8 cellular contexts compared by ENCODE assay signal in the genomic region with DNA sequence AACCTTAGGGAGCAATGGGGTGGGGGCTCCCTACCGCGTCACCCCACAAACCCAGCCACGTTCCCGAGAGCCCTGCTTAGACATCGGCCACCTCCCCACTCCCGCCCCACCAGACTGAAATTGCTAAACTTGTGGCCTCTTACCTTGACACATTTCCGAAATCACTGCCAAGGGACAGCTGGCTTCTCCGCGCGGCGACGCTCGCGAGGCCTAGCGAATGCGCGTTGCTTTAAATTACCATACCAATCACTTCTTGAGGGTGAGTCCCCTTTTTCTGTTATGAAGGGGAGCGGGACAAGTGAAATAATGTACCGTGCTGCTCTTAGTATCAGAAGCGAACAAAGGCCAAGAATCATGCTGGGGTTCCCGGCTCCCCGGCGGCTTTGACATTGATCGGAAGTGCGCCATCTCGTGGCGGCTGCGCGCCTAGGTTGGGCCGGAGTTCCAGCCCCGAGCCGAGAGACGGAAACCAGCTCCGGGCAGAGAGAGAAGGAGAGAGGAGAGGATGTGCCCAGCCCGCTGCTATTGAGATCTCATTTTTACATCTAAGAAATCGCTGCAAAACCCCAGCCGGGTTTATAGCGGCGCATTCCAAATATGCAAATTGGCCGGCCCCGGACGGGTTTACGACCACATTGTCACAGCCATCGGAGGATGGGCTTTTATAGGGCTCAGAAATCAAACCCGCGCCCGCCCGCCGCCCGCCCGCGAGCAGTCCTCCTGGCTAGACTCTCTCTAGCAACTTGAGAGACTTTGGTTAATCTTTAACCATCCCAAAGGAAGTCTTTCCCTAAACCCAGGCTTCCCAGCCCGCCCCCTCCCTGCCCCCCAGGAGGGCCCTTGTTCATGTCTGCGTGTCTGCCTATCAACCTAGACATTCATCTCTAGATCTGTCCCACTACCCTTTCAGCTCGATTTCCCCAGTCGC. TPM values are rescaled to one million over a fixed set of nuclear protein-coding genes. Genes with fewer than 3 reads are reported as not detected.
A peak's percentile ranks its signal among the peaks of the same experiment; 100 is the strongest.
DNase-seq lines count a peak whose midpoint lies in the region; ATAC-seq, FAIRE-seq and TF ChIP-seq lines count a peak whose summit lies in the region.

No MANE protein-coding gene starts in this region.

- peak; percentile 85 to 94 for ATAC-seq in A549
- peak; percentile 80 for ATAC-seq in sciatic nerve
- no peak for ATAC-seq in GM19395 (IDR thresholded peaks at IDR 0.05; ENCODE audit: unreplicated experiment)
- ATAC-seq in GM21390 (IDR thresholded peaks at IDR 0.05; ENCODE audit: unreplicated experiment): no peak

- H3K36me3 ChIP-seq in left ventricle myocardium inferior: no peaks in the 10 kb centered on the region

- peak overlapping the region; percentile 96 for H3K4me2 ChIP-seq in A549

- TF ChIP-seq EP300 in A549 (IDR thresholded peaks at IDR 0.05): no peak

- CTCF ChIA-PET in A549 (lab: Yijun Ruan, JAX): interaction anchor here (0.6 to 3.4 kb wide), 43 partner anchors 9 to 1292 kb away, joined by 3 to 33 read pairs (median 4); partner anchors contain the start of genes HOXA13, HOXA3, HOXA5 and HOXA7

- intact Hi-C loops in left ventricle myocardium inferior (cut with micrococcal nuclease): no loop called here
- intact Hi-C loops in sciatic nerve (cut with DNase I): no loop called here

- peak overlapping the region; percentile 53 for H3K4me3 Mint-ChIP-seq in activated naive CD8-positive, alpha-beta T cell

- H3K27me3 Mint-ChIP-seq in activated naive CD8-positive, alpha-beta T cell: peaks cover 33% of the 10 kb centered on the region

- peak; percentile 31; the same call in 1 of the 2 replicates for TF ChIP-seq POLR2A in A549 (IDR thresholded peaks at IDR 0.05; ENCODE audit: low read length)

- POLR2A ChIA-PET in A549 (lab: Yijun Ruan, JAX): interaction anchor here (1.0 to 1.5 kb wide), 3 partner anchors 23 to 560 kb away, joined by 3 read pairs; partner anchors contain the start of genes HOXA7 and TAX1BP1

- 30% methylated on average over 53 of the region's 56 CpGs for WGBS in A549 (ENCODE audit: missing lambda C conversion rate)

- H3K9me3 ChIP-seq in A549 (no peaks in the 10 kb centered on the region), left ventricle myocardium inferior (replicated peaks) (no peaks in the 10 kb centered on the region)

- TF ChIP-seq RAD21 in A549 (conservative IDR thresholded peaks at IDR 0.05 in 1 of 2, IDR thresholded peaks at IDR 0.05 in 1 of 2): peak; percentile 10 to 36; a peak in 1 of 5 replicates

- H3K9me3 Mint-ChIP-seq in activated naive CD8-positive, alpha-beta T cell (ENCODE audit: low read depth): no peaks in the 10 kb centered on the region

- H3K4me1 ChIP-seq in A549 (peaks cover 21% of the 10 kb centered on the region), left ventricle myocardium inferior (peaks cover 27% of the 10 kb centered on the region)

- no peak overlapping the region for H3K27ac Mint-ChIP-seq in activated naive CD8-positive, alpha-beta T cell

- no peaks in the 10 kb centered on the region for H3K36me3 Mint-ChIP-seq in activated naive CD8-positive, alpha-beta T cell

- peak overlapping the region; percentile 84 to 87 for H3K27ac ChIP-seq in A549
- H3K27ac ChIP-seq in left ventricle myocardium inferior (replicated peaks): no peak overlapping the region

- DNase-seq in A549 (ENCODE audit: low read depth in 1 of 2, low spot score in 1 of 2) (peak; percentile 85 to 95), GM19239 (ENCODE audit: insufficient read length, low spot score) (peak; percentile 75), RPMI8226 (peak; percentile 58), left ventricle myocardium inferior (peak; percentile 46), sciatic nerve (ENCODE audit: low spot score) (peak; percentile 89)

- TF ChIP-seq CTCF in A549 (IDR thresholded peaks at IDR 0.05): peak; percentile 84
- TF ChIP-seq CTCF in left ventricle myocardium inferior (IDR thresholded peaks at IDR 0.05; ENCODE audit: borderline replicate concordance): peak; percentile 76

- FAIRE-seq in A549 (lab: Jason Lieb, UNC): no peak
- FAIRE-seq in GM19239 (lab: Jason Lieb, UNC): peak; percentile 21

- peaks cover 100% of the 10 kb centered on the region for H3K27me3 ChIP-seq in left ventricle myocardium inferior (ENCODE audit: low read depth)

- H3K4me3 ChIP-seq in A549: peak overlapping the region; percentile 56
- peak overlapping the region; percentile 37 for H3K4me3 ChIP-seq in left ventricle myocardium inferior

- peaks cover 12% of the 10 kb centered on the region for H3K4me1 Mint-ChIP-seq in activated naive CD8-positive, alpha-beta T cell (ENCODE audit: low read depth)

TF ChIP-seq in A549, 52 proteins besides CTCF, POLR2A, EP300 and RAD21:
- TF ChIP-seq JUN (IDR thresholded peaks at IDR 0.05): peak in 1 of 2 experiments; percentile 42; a peak in 1 of 5 replicates
- TF ChIP-seq SMC3 (IDR thresholded peaks at IDR 0.05): peak; percentile 54; the same call in 2 of the 3 replicates
- 0 out of 2 replicates have a peak, but pooled peaks have one; percentile 28 for TF ChIP-seq FOXS1 (CRISPR knock-in tag; IDR thresholded peaks at IDR 0.05)
- TF ChIP-seq, protein P1, sequence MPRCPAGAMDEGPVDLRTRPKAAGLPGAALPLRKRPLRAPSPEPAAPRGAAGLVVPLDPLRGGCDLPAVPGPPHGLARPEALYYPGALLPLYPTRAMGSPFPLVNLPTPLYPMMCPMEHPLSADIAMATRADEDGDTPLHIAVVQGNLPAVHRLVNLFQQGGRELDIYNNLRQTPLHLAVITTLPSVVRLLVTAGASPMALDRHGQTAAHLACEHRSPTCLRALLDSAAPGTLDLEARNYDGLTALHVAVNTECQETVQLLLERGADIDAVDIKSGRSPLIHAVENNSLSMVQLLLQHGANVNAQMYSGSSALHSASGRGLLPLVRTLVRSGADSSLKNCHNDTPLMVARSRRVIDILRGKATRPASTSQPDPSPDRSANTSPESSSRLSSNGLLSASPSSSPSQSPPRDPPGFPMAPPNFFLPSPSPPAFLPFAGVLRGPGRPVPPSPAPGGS (IDR thresholded peaks at IDR 0.05): 0 out of 3 replicates have a peak, but pooled peaks have one; percentile 32
- TF ChIP-seq KDM1A (IDR thresholded peaks at IDR 0.05; ENCODE audit: low read depth): no peak
- TF ChIP-seq FOSL2 (IDR thresholded peaks at IDR 0.05): no peak
- no peak for TF ChIP-seq FOSL2 (CRISPR knock-in tag; IDR thresholded peaks at IDR 0.05)
- TF ChIP-seq MAX (IDR thresholded peaks at IDR 0.05): no peak
- TF ChIP-seq, protein P2, sequence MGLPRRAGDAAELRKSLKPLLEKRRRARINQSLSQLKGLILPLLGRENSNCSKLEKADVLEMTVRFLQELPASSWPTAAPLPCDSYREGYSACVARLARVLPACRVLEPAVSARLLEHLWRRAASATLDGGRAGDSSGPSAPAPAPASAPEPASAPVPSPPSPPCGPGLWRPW (IDR thresholded peaks at IDR 0.05): no peak
- TF ChIP-seq RNF2 (IDR thresholded peaks at IDR 0.05; ENCODE audit: borderline replicate concordance, low read depth): no peak
- no peak for TF ChIP-seq JUNB (IDR thresholded peaks at IDR 0.05)
- TF ChIP-seq NPAS2 (CRISPR knock-in tag; IDR thresholded peaks at IDR 0.05; ENCODE audit: borderline replicate concordance): no peak
- no peak for TF ChIP-seq ZNF302 (CRISPR knock-in tag; IDR thresholded peaks at IDR 0.05)

RNA-seq across cellular contexts. Expression of gene HOXA11, which starts 5.3 kb away (rescaled TPM):
- polyA plus RNA-seq in A549 (2011; rRNA removed): 0.68 and 0.69 TPM in 2 replicates
- 0.52 and 0.73 TPM in 2 replicates for polyA plus RNA-seq in A549 (2012; cell fraction: cytosol; rRNA removed)
- polyA plus RNA-seq in A549 (2012; cell fraction: nucleus; rRNA removed): 0.36 and 0.40 TPM in 2 replicates
- 0.59 to 0.84 TPM (median 0.61 TPM) in 3 replicates for polyA plus RNA-seq in A549 (2017; fragmentation: RNase III; extraction: RNeasy Plus Mini Kit Qiagen cat#74134 plus additional on column Dnase treatment)
- 0.25 and 0.44 TPM in 2 replicates for polyA minus RNA-seq in A549 (2011; rRNA and poly(A)+ RNA removed)
- total RNA-seq in left ventricle myocardium inferior: not detected
- total RNA-seq in sciatic nerve: 1.3 TPM

RNA-seq across cellular contexts. Expression of gene HOXA10, which starts 5.6 kb away (rescaled TPM):
- polyA plus RNA-seq in A549 (2011; rRNA removed) (5.7 and 7.7 TPM in 2 replicates), A549 (2017; fragmentation: RNase III; extraction: RNeasy Plus Mini Kit Qiagen cat#74134 plus additional on column Dnase treatment) (5.0 to 5.7 TPM (median 5.2 TPM) in 3 replicates)
- 4.5 and 5.1 TPM in 2 replicates for polyA plus RNA-seq in A549 (2012; cell fraction: cytosol; rRNA removed)
- 2.4 and 4.6 TPM in 2 replicates for polyA plus RNA-seq in A549 (2012; cell fraction: nucleus; rRNA removed)
- polyA minus RNA-seq in A549 (2011; rRNA and poly(A)+ RNA removed): 3.9 and 4.2 TPM in 2 replicates
- total RNA-seq in left ventricle myocardium inferior (not detected), sciatic nerve (11.2 TPM)

RNA-seq across cellular contexts. Expression of gene HOXA9, which starts 14.4 kb away (rescaled TPM):
- polyA plus RNA-seq in A549 (2011; rRNA removed) (1.1 and 1.4 TPM in 2 replicates), A549 (2017; fragmentation: RNase III; extraction: RNeasy Plus Mini Kit Qiagen cat#74134 plus additional on column Dnase treatment) (1.1 to 1.4 TPM (median 1.3 TPM) in 3 replicates)
- polyA plus RNA-seq in A549 (2012; cell fraction: cytosol; rRNA removed): 0.91 and 1.2 TPM in 2 replicates
- 2.6 and 4.6 TPM in 2 replicates for polyA plus RNA-seq in A549 (2012; cell fraction: nucleus; rRNA removed)
- 0.44 TPM in 1 of 2 replicates, not detected in the other for polyA minus RNA-seq in A549 (2011; rRNA and poly(A)+ RNA removed)
- total RNA-seq in left ventricle myocardium inferior (not detected), sciatic nerve (7.1 TPM)

RNA-seq across cellular contexts. Expression of gene HOXA13, which starts 20.1 kb away (rescaled TPM):
- polyA plus RNA-seq in A549 (2011; rRNA removed): 2.2 TPM in 2 replicates
- 0.74 and 0.88 TPM in 2 replicates for polyA plus RNA-seq in A549 (2012; cell fraction: cytosol; rRNA removed)
- 0.37 and 0.42 TPM in 2 replicates for polyA plus RNA-seq in A549 (2012; cell fraction: nucleus; rRNA removed)
- 2.3 to 2.7 TPM (median 2.4 TPM) in 3 replicates for polyA plus RNA-seq in A549 (2017; fragmentation: RNase III; extraction: RNeasy Plus Mini Kit Qiagen cat#74134 plus additional on column Dnase treatment)
- polyA minus RNA-seq in A549 (2011; rRNA and poly(A)+ RNA removed): 0.83 and 1.1 TPM in 2 replicates
- not detected for total RNA-seq in left ventricle myocardium inferior
- 0.18 TPM for total RNA-seq in sciatic nerve

RNA-seq across cellular contexts. Expression of gene HOXA7, which starts 23.3 kb away (rescaled TPM):
- polyA plus RNA-seq in A549 (2011; rRNA removed) (3.3 and 4.1 TPM in 2 replicates), A549 (2017; fragmentation: RNase III; extraction: RNeasy Plus Mini Kit Qiagen cat#74134 plus additional on column Dnase treatment) (3.7 to 4.8 TPM (median 4.5 TPM) in 3 replicates)
- 3.1 and 3.5 TPM in 2 replicates for polyA plus RNA-seq in A549 (2012; cell fraction: cytosol; rRNA removed)
- polyA plus RNA-seq in A549 (2012; cell fraction: nucleus; rRNA removed): 2.0 and 2.4 TPM in 2 replicates
- 1.7 and 2.3 TPM in 2 replicates for polyA minus RNA-seq in A549 (2011; rRNA and poly(A)+ RNA removed)
- total RNA-seq in left ventricle myocardium inferior (0.36 TPM), sciatic nerve (6.2 TPM)

Comparison
In these comparisons a context has a peak if more than half of its experiments do, and no peak if none do; other contexts are left out.
1. ATAC-seq: peak in A549 (2 of 2) and sciatic nerve (single experiment); none in GM19395 (single experiment) and GM21390 (single experiment).
2. RNA of gene HOXA10, which starts 5.6 kb away (total RNA-seq): 11.2 TPM in sciatic nerve (single experiment); not detected in left ventricle myocardium inferior (single experiment); every median in the first group is over 10 times any median in the second.
3. Peak in every context shown above with its lines, with median percentiles within 50 percentile points of each other: DNase-seq.